Comparison of ENCODE assay signal across 19 cellular contexts in the genomic region with DNA sequence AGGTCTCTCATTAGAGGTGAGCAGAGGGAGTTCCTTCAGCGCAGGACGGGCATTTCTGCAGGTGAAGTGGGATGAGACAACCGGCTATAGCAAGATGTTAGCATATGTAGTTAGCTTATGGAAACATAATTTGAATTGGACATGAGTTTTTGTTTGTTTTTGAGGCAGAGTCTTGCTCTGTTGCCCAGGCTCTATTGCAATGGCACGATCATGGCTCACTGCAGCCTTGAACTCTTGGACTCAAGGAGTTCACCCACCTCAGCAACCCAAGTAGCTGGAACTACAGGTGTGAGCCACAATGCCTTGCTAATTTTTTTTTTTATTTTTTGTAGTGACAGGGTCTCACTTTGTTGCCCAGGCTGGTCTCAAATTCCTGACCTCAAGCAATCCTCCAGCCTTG.
"Had no signal": no experiment of that assay in that cellular context is flagged by ENCODE, and none has a peak within 500 bp of the region (broad histone marks: within the 10 kb centered on the region; RNA-seq: fewer than 3 reads in every experiment).

No MANE protein-coding gene starts in this region.

- H3K27ac ChIP-seq: dorsolateral prefrontal cortex, heart left ventricle, ovary, right atrium auricular region, suprapubic skin, tibial artery, upper lobe of right lung had no signal

- DNase-seq: cortex of kidney; dorsolateral prefrontal cortex; effector CD8-positive, alpha-beta T cell; heart left ventricle; hippocampal formation; mammary epithelial cell; naive thymus-derived CD8-positive, alpha-beta T cell; nucleus accumbens; ovary; stimulated activated CD4-positive, alpha-beta T cell treated with anti-CD3 and anti-CD28 coated beads, Interleukin-4, amount 100 ng/mL, for 1 hour; stimulated activated CD8-positive, alpha-beta memory T cell treated with anti-CD3 and anti-CD28 coated beads, Interleukin-4, amount 100 ng/mL, for 48 hours; stimulated activated naive CD8-positive, alpha-beta T cell treated with anti-CD3 and anti-CD28 coated beads, Interleukin-15, Interleukin-2, amounts not matched to agents 100 U/mL and 50 U/mL, for 24 hours; tibial artery; upper lobe of right lung had no signal

- H3K4me1 ChIP-seq: right atrium auricular region, tibial artery had no signal

- H3K27me3 ChIP-seq: dorsolateral prefrontal cortex, heart left ventricle, ovary, right atrium auricular region, suprapubic skin, tibial artery, upper lobe of right lung had no signal

- H3K9me3 Mint-ChIP-seq: naive thymus-derived CD8-positive, alpha-beta T cell; stimulated activated effector memory CD8-positive, alpha-beta T cell treated with anti-CD3 and anti-CD28 coated beads, Interleukin-12 subunit alpha, Interleukin-12 subunit beta, amount 100 ng/mL, for 72 hours had no signal

- H3K36me3 ChIP-seq: heart left ventricle, ovary, right atrium auricular region, suprapubic skin, tibial artery, upper lobe of right lung had no signal

- H3K4me3 ChIP-seq: dorsolateral prefrontal cortex, heart left ventricle, ovary, right atrium auricular region, smooth muscle cell, suprapubic skin, tibial artery, upper lobe of right lung had no signal

- H3K27me3 Mint-ChIP-seq: naive thymus-derived CD8-positive, alpha-beta T cell had no signal

- ATAC-seq: heart left ventricle; naive thymus-derived CD8-positive, alpha-beta T cell; stimulated activated effector memory CD8-positive, alpha-beta T cell treated with anti-CD3 and anti-CD28 coated beads, Interleukin-12 subunit alpha, Interleukin-12 subunit beta, amount 100 ng/mL, for 72 hours; stimulated activated naive CD8-positive, alpha-beta T cell treated with anti-CD3 and anti-CD28 coated beads, Interleukin-15, Interleukin-2, amounts not matched to agents 100 U/mL and 50 U/mL, for 24 hours; upper lobe of right lung had no signal

- H3K27ac Mint-ChIP-seq: stimulated activated effector memory CD8-positive, alpha-beta T cell treated with anti-CD3 and anti-CD28 coated beads, Interleukin-12 subunit alpha, Interleukin-12 subunit beta, amount 100 ng/mL, for 72 hours had no signal

- H3K36me3 Mint-ChIP-seq: naive thymus-derived CD8-positive, alpha-beta T cell; stimulated activated effector memory CD8-positive, alpha-beta T cell treated with anti-CD3 and anti-CD28 coated beads, Interleukin-12 subunit alpha, Interleukin-12 subunit beta, amount 100 ng/mL, for 72 hours had no signal

- FAIRE-seq: frontal cortex had no signal

- H3K9me3 ChIP-seq: heart left ventricle, ovary, right atrium auricular region, suprapubic skin, tibial artery, upper lobe of right lung had no signal

- H3K4me3 Mint-ChIP-seq: naive thymus-derived CD8-positive, alpha-beta T cell; stimulated activated effector memory CD8-positive, alpha-beta T cell treated with anti-CD3 and anti-CD28 coated beads, Interleukin-12 subunit alpha, Interleukin-12 subunit beta, amount 100 ng/mL, for 72 hours had no signal
